Comparison of ENCODE assay signal across 14 cellular contexts in the genomic region with DNA sequence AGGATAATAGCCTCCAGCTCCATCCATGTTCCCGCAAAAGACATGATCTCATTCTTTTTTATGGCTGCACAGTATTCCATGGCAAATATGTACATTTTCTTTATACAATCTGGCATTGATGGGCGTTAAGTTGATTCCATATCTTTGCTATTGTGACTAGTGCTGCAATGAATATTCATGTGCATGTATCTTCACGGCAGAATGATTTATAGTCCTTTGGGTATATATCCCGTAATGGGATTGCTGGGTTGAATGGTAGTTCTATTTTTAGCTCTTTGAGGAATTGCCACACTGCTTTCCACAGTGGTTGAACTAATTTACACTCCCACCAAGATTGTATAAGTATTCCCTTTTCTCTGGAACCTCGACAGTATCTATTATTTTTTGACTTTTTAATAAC. TPM values are rescaled to one million over a fixed set of nuclear protein-coding genes. Genes with fewer than 3 reads are reported as not detected.
DNase-seq lines count a peak whose midpoint lies in the region; ATAC-seq, FAIRE-seq and TF ChIP-seq lines count a peak whose summit lies in the region.
"Not testable (repeated sequence)": the region's sequence is repeated elsewhere in the genome, so short reads cannot be mapped to it uniquely, and the experiment has no call there.
"Had no signal": no experiment of that assay in that cellular context is flagged by ENCODE, and none has a peak within 500 bp of the region (broad histone marks: within the 10 kb centered on the region; RNA-seq: fewer than 3 reads in every experiment).

No MANE protein-coding gene starts in this region.

- H2BK12ac ChIP-seq in mesenchymal stem cell (ENCODE audit: low read length in 2 of 2), result not testable (repeated sequence)

- H3K14ac ChIP-seq in mesenchymal stem cell (ENCODE audit: low read length in 2 of 2), result not testable (repeated sequence)

- not testable (repeated sequence) for H3K4me1 ChIP-seq in ACC112 (ENCODE audit: control insufficient read depth, insufficient read depth, low read length, unreplicated experiment); K562 (replicated peaks in 1 of 2; ENCODE audit: control insufficient read depth in 2 of 2, insufficient read depth in 2 of 2, low read length in 2 of 2); mesenchymal stem cell (ENCODE audit: control insufficient read depth, insufficient read depth, low read depth, low read length)

- WGBS in K562 (ENCODE audit: insufficient coverage, low coverage, missing lambda C conversion rate), result 21% methylated on average over 5 of the region's 5 CpGs
- WGBS in mesenchymal stem cell, result 87% methylated on average over 2 of the region's 5 CpGs

- H3K18ac ChIP-seq in mesenchymal stem cell (ENCODE audit: low read depth in 1 of 2, low read length in 2 of 2), result not testable (repeated sequence)

- H3K27ac ChIP-seq in ACC112 (ENCODE audit: low read depth, low read length); SK-N-MC; K562 (ENCODE audit: extremely low read depth, low read depth, low read length); mesenchymal stem cell (ENCODE audit: low read length, poor library complexity, severe bottlenecking): not testable (repeated sequence)

- TF ChIP-seq POLR2A in K562 (conservative IDR thresholded peaks at IDR 0.05), result not testable (repeated sequence)

- ATAC-seq in K562, result not testable (repeated sequence)

- H3K9me3 ChIP-seq in SK-N-MC (ENCODE audit: low read depth, low read length); K562 (replicated peaks; ENCODE audit: control insufficient read depth, insufficient read depth, low read depth, low read length); mesenchymal stem cell (ENCODE audit: control insufficient read depth, low read length): not testable (repeated sequence)

- TF ChIP-seq EP300 in K562 (IDR thresholded peaks at IDR 0.05; ENCODE audit: low read length), result not testable (repeated sequence)

- not testable (repeated sequence) for H3K79me1 ChIP-seq in mesenchymal stem cell (replicated peaks; ENCODE audit: low read length, poor library complexity, severe bottlenecking)

- H3K9ac ChIP-seq in SK-N-MC (ENCODE audit: insufficient read length); K562 (ENCODE audit: insufficient read depth in 1 of 2, low read depth in 2 of 2, low read length in 2 of 2); mesenchymal stem cell (ENCODE audit: low read length): not testable (repeated sequence)

- TF ChIP-seq RAD21 in K562 (CRISPR knock-in tag; conservative IDR thresholded peaks at IDR 0.05 in 1 of 2, IDR thresholded peaks at IDR 0.05 in 1 of 2), result not testable (repeated sequence)

- not testable (repeated sequence) for H3K4me3 ChIP-seq in ACC112 (ENCODE audit: low read depth, low read length); SK-N-MC; K562; mesenchymal stem cell (ENCODE audit: insufficient read depth in 1 of 2, low read depth in 1 of 2, low read length in 2 of 2)

- not testable (repeated sequence) for H3K9me1 ChIP-seq in K562 (ENCODE audit: control insufficient read depth, insufficient read depth, low read length)

- not testable (repeated sequence) for H3K23ac ChIP-seq in mesenchymal stem cell (ENCODE audit: low read length in 2 of 2)

- H3K79me2 ChIP-seq in ACC112 (ENCODE audit: control insufficient read depth, insufficient read depth, low read length, unreplicated experiment); K562 (ENCODE audit: control insufficient read depth, insufficient read depth, low read length): not testable (repeated sequence)

- intact Hi-C loops in K562 (cut with micrococcal nuclease), result not testable (repeated sequence)

- not testable (repeated sequence) for FAIRE-seq in K562 (lab: Jason Lieb, UNC)

- H2AFZ ChIP-seq in ACC112 (ENCODE audit: low read length, unreplicated experiment), result peak overlapping the region; percentile 50
- not testable (repeated sequence) for H2AFZ ChIP-seq in K562 (ENCODE audit: low read depth, low read length); mesenchymal stem cell (ENCODE audit: low read depth, low read length)

- in situ Hi-C loops in K562 (cut with MboI), result not testable (repeated sequence)

- H4K20me1 ChIP-seq in K562 (replicated peaks; ENCODE audit: control insufficient read depth, insufficient read depth, low read length), result not testable (repeated sequence)

- H3K27me3 ChIP-seq in ACC112 (ENCODE audit: insufficient read depth, low read length); K562 (ENCODE audit: control insufficient read depth in 2 of 2, insufficient read depth in 2 of 2, low read length in 2 of 2); mesenchymal stem cell (ENCODE audit: control insufficient read depth in 1 of 2, insufficient read depth in 1 of 2, low read length in 2 of 2): not testable (repeated sequence)

- CTCF ChIA-PET in K562 (lab: Yijun Ruan, JAX; ENCODE audit: low intra/inter-chr PET ratio), result not testable (repeated sequence)

- H4K8ac ChIP-seq in mesenchymal stem cell (ENCODE audit: low read length), result not testable (repeated sequence)

- H4K91ac ChIP-seq in mesenchymal stem cell (ENCODE audit: low read length), result not testable (repeated sequence)

- POLR2A ChIA-PET in K562 (lab: Yijun Ruan, JAX), result interaction anchor here (0.6 to 1.2 kb wide), 3 partner anchors 12 to 17 kb away, joined by 3 to 4 read pairs (median 3); no protein-coding TSS in a partner anchor

- not testable (repeated sequence) for H2BK15ac ChIP-seq in mesenchymal stem cell (ENCODE audit: low read depth, poor library complexity, severe bottlenecking)

- H2AK5ac ChIP-seq in mesenchymal stem cell (ENCODE audit: low read length, severe bottlenecking), result not testable (repeated sequence)

- BruUV-seq in K562 (replicated peaks; lab: Mats Ljungman, UMichigan), result not testable (repeated sequence)

- H3K36me3 ChIP-seq in ACC112 (ENCODE audit: insufficient read depth, low read length); SK-N-MC (ENCODE audit: insufficient read depth, low read length); K562 (ENCODE audit: control insufficient read depth, insufficient read depth, low read length); mesenchymal stem cell (ENCODE audit: control insufficient read depth in 1 of 2, insufficient read depth in 2 of 2, low read depth in 1 of 2, low read length in 2 of 2): not testable (repeated sequence)

- not testable (repeated sequence) for H2BK120ac ChIP-seq in mesenchymal stem cell (ENCODE audit: low read depth, low read length)

- H2BK5ac ChIP-seq in mesenchymal stem cell (ENCODE audit: low read depth, low read length, poor library complexity, severe bottlenecking), result not testable (repeated sequence)

- not testable (repeated sequence) for H3K4ac ChIP-seq in mesenchymal stem cell (ENCODE audit: low read depth in 1 of 2, low read length in 2 of 2)

- DNase-seq in M059J (ENCODE audit: low read depth) (peak; percentile 7), NCI-H82 (lab: John Stamatoyannopoulos, UW) (peak; percentile 6), SK-N-MC (ENCODE audit: low read depth, low spot score) (peak; percentile 18), mesenchymal stem cell (peak; percentile 2)
- not testable (repeated sequence) for DNase-seq in K562 (ENCODE audit: extremely low read depth in 1 of 4, low spot score in 3 of 4)

- H3K4me2 ChIP-seq in K562 (ENCODE audit: insufficient read depth, low read length); mesenchymal stem cell (ENCODE audit: low read length, poor library complexity, severe bottlenecking): not testable (repeated sequence)

- not testable (repeated sequence) for TF ChIP-seq CTCF in K562 (IDR thresholded peaks at IDR 0.05 in 2 of 3, conservative IDR thresholded peaks at IDR 0.05 in 1 of 3; ENCODE audit: insufficient read depth in 2 of 3, low read depth in 1 of 3, low read length in 3 of 3)

RNA-seq across cellular contexts. Expression of a gene that starts 11.7 kb away (rescaled TPM):
- not detected in 2 replicates for total RNA-seq in M059J (2014; rRNA removed; shearing (Covaris generic))
- not detected in 2 replicates for total RNA-seq in K562 (2011; cell fraction: chromatin; rRNA removed; ENCODE audit: low replicate concordance)
- total RNA-seq in K562 (2011; cell fraction: nucleolus; rRNA removed), result not detected in 2 replicates
- not detected in 2 replicates for total RNA-seq in K562 (2011; cell fraction: nucleoplasm; rRNA removed)
- total RNA-seq in K562 (2014; rRNA removed) (0.37 TPM in 1 of 2 replicates, not detected in the other), K562 (2014; rRNA removed; fragmentation: Illumina TruSeq; extraction: Trizol) (0.11 and 0.29 TPM in 2 replicates), K562 (2015; rRNA removed; fragmentation: Illumina TruSeq; extraction: Trizol) (0.19 and 0.22 TPM in 2 replicates), K562 (2021) (not detected in 2 replicates)
- polyA plus RNA-seq in K562 (2011; rRNA removed) (0.07 TPM in 1 of 2 replicates, not detected in the other), K562 (2014; fragmentation: Illumina TruSeq; extraction: Trizol) (not detected in 2 replicates), K562 (2014; fragmentation: Nextera tagmentation; extraction: Ambion mirVana) (under 1 TPM; 0.13 to 0.18 TPM), K562 (2014; rRNA removed) (0.05 TPM in 1 of 2 replicates, not detected in the other)
- 0.13 TPM in 1 of 2 replicates, not detected in the other for polyA plus RNA-seq in K562 (2011; cell fraction: cytosol; rRNA removed)
- polyA plus RNA-seq in K562 (2011; cell fraction: nucleus; rRNA removed), result 0.06 TPM in 1 of 2 replicates, not detected in the other
- 0.12 and 0.42 TPM in 2 replicates for polyA plus RNA-seq in K562 (2012)
- polyA minus RNA-seq in K562 (2011; rRNA and poly(A)+ RNA removed), result 0.27 TPM in 1 of 2 replicates, not detected in the other
- not detected in 2 replicates for polyA minus RNA-seq in K562 (2011; cell fraction: cytosol; rRNA and poly(A)+ RNA removed)
- 1.6 TPM in 1 of 2 replicates, not detected in the other for polyA minus RNA-seq in K562 (2011; cell fraction: nucleus; rRNA and poly(A)+ RNA removed)
- not detected for polyA plus RNA-seq in mesenchymal stem cell (2013, experiment 1 of 2)
- polyA plus RNA-seq in mesenchymal stem cell (2013, experiment 2 of 2), result not detected
- total RNA-seq: CD4-positive, alpha-beta memory T cell; CD4-positive, CD25-positive, alpha-beta regulatory T cell; CD8-positive, alpha-beta memory T cell; Daoy; G401; GM12878 had no signal
- polyA plus RNA-seq: AG04450; CD14-positive monocyte; CD4-positive, alpha-beta memory T cell; CD4-positive, CD25-positive, alpha-beta regulatory T cell; CD8-positive, alpha-beta memory T cell; GM12878 had no signal

RNA-seq across cellular contexts. Expression of a gene that starts 44.0 kb away (rescaled TPM):
- not detected in 2 replicates for total RNA-seq in M059J (2014; rRNA removed; shearing (Covaris generic))
- total RNA-seq in K562 (2011; cell fraction: chromatin; rRNA removed; ENCODE audit: low replicate concordance), result not detected in 2 replicates
- total RNA-seq in K562 (2011; cell fraction: nucleolus; rRNA removed), result not detected in 2 replicates
- not detected in 2 replicates for total RNA-seq in K562 (2011; cell fraction: nucleoplasm; rRNA removed)
- not detected in 2 replicates for total RNA-seq in K562 (2014; rRNA removed)
- total RNA-seq in K562 (2014; rRNA removed; fragmentation: Illumina TruSeq; extraction: Trizol), result not detected in 2 replicates
- total RNA-seq in K562 (2015; rRNA removed; fragmentation: Illumina TruSeq; extraction: Trizol), result not detected in 2 replicates
- total RNA-seq in K562 (2021), result not detected in 2 replicates
- not detected in 2 replicates for polyA plus RNA-seq in K562 (2011; rRNA removed)
- not detected in 2 replicates for polyA plus RNA-seq in K562 (2011; cell fraction: cytosol; rRNA removed)
- polyA plus RNA-seq in K562 (2011; cell fraction: nucleus; rRNA removed), result not detected in 2 replicates
- not detected in 2 replicates for polyA plus RNA-seq in K562 (2012)
- polyA plus RNA-seq in K562 (2014; fragmentation: Illumina TruSeq; extraction: Trizol), result not detected in 2 replicates
- not detected for polyA plus RNA-seq in K562 (2014; fragmentation: Nextera tagmentation; extraction: Ambion mirVana)
- polyA plus RNA-seq in K562 (2014; rRNA removed), result not detected in 2 replicates
- not detected in 2 replicates for polyA minus RNA-seq in K562 (2011; rRNA and poly(A)+ RNA removed)
- not detected in 2 replicates for polyA minus RNA-seq in K562 (2011; cell fraction: cytosol; rRNA and poly(A)+ RNA removed)
- not detected in 2 replicates for polyA minus RNA-seq in K562 (2011; cell fraction: nucleus; rRNA and poly(A)+ RNA removed)
- polyA plus RNA-seq in mesenchymal stem cell (2013, experiment 1 of 2), result not detected
- polyA plus RNA-seq in mesenchymal stem cell (2013, experiment 2 of 2), result not detected
- total RNA-seq: CD4-positive, alpha-beta memory T cell; CD4-positive, CD25-positive, alpha-beta regulatory T cell; CD8-positive, alpha-beta memory T cell; Daoy; G401; GM12878 had no signal
- polyA plus RNA-seq: AG04450; CD14-positive monocyte; CD4-positive, alpha-beta memory T cell; CD4-positive, CD25-positive, alpha-beta regulatory T cell; CD8-positive, alpha-beta memory T cell; GM12878 had no signal
